In genomic region chr4:176780995-176781738, GRCh38 we compare ENCODE assay signal across 1 cellular context.
A peak's percentile ranks its signal among the peaks of the same experiment; 100 is the strongest.
TF ChIP-seq lines count a peak whose summit lies in the region.

No MANE protein-coding gene starts in this region.

TF ChIP-seq in HepG2, 621 proteins besides CTCF, POLR2A, EP300 and RAD21:
- TF ChIP-seq SYNCRIP (IDR thresholded peaks at IDR 0.05; ENCODE audit: insufficient read depth, low read depth, low read length) = no peak
- no peak for TF ChIP-seq ZNF562 (CRISPR knock-in tag; IDR thresholded peaks at IDR 0.05; ENCODE audit: borderline replicate concordance)
- no peak for TF ChIP-seq ZNF512B (CRISPR knock-in tag; IDR thresholded peaks at IDR 0.05; ENCODE audit: borderline replicate concordance)
- peak; percentile 73 for TF ChIP-seq ATF7 (IDR thresholded peaks at IDR 0.05)
- TF ChIP-seq ATF7 (CRISPR knock-in tag; IDR thresholded peaks at IDR 0.05) = no peak
- no peak for TF ChIP-seq KDM5B (CRISPR knock-in tag; IDR thresholded peaks at IDR 0.05; ENCODE audit: borderline replicate concordance)
TF ChIP-seq in HepG2: peak in this region for 1.
